23 cellular contexts compared by ENCODE assay signal in genomic region chr18:35672897-35673296, GRCh38.
DNase-seq lines count a peak whose midpoint lies in the region; ATAC-seq, FAIRE-seq and TF ChIP-seq lines count a peak whose summit lies in the region.
"Had no signal": no experiment of that assay in that cellular context is flagged by ENCODE, and none has a peak within 500 bp of the region (broad histone marks: within the 10 kb centered on the region; RNA-seq: fewer than 3 reads in every experiment).

No MANE protein-coding gene starts in this region.

- intact Hi-C loops in PC-3 (cut with micrococcal nuclease): no loop called here
- intact Hi-C loops in uterus (cut with DNase I; ENCODE audit: low total_unique reads): no loop called here

- no peaks in the 10 kb centered on the region for H3F3A ChIP-seq in PC-3 (ENCODE audit: low read length, unreplicated experiment)

- POLR2A ChIA-PET in PC-3 (lab: Charles Lee; ENCODE audit: unreplicated experiment): interaction anchor here (0.8 kb wide), 1 partner anchor 263 kb away, joined by 4 read pairs; no protein-coding TSS in a partner anchor

- no peak overlapping the region for H3K4me3 ChIP-seq in PC-3 (ENCODE audit: low read length)
- no peak overlapping the region for H3K4me3 ChIP-seq in small intestine (ENCODE audit: low read depth in 1 of 2, low read length in 2 of 2)
- no peak overlapping the region for H3K4me3 ChIP-seq in uterus
- H3K4me3 ChIP-seq: A549, SK-N-MC, upper lobe of right lung had no signal

- no TSS peak for BruUV-seq in PC-3 (replicated peaks; lab: Mats Ljungman, UMichigan)

- ATAC-seq in PC-3 (peak; percentile 92), HG02763 (IDR thresholded peaks at IDR 0.05; ENCODE audit: unreplicated experiment) (no peak)
- ATAC-seq: A549; activated CD8-positive, alpha-beta T cell treated with anti-CD3 and anti-CD28 coated beads for 36 hours; sciatic nerve; upper lobe of right lung had no signal

- FAIRE-seq in small intestine (lab: Jason Lieb, UNC): peak; percentile 49
- FAIRE-seq: A549, colon, G401.6, GM12891, TTC549 had no signal

- H3K9me2 ChIP-seq in PC-3 (replicated peaks; ENCODE audit: low read length): no peaks in the 10 kb centered on the region

- no peak overlapping the region for H2AFZ ChIP-seq in PC-3 (ENCODE audit: low read length)

- no peaks in the 10 kb centered on the region for H3K79me2 ChIP-seq in PC-3 (ENCODE audit: low read length)

- H3K27me3 ChIP-seq in PC-3 (ENCODE audit: low read length): no peaks in the 10 kb centered on the region
- no peaks in the 10 kb centered on the region for H3K27me3 ChIP-seq in small intestine (ENCODE audit: control insufficient read depth in 2 of 2, insufficient read depth in 2 of 2, low read length in 2 of 2)
- no peaks in the 10 kb centered on the region for H3K27me3 ChIP-seq in uterus
- H3K27me3 ChIP-seq: neutrophil, upper lobe of right lung had no signal

- no peak for TF ChIP-seq POLR2A in erythroblast (IDR thresholded peaks at IDR 0.05; ENCODE audit: low read length)
- no peak for TF ChIP-seq POLR2A in uterus (IDR thresholded peaks at IDR 0.05)

- peak overlapping the region; percentile 19; the same call in 1 of the 2 replicates for H3K4me2 ChIP-seq in PC-3 (ENCODE audit: low read length)
- H3K4me2 ChIP-seq: A549 had no signal

- peaks cover 20% of the 10 kb centered on the region for H3K4me1 ChIP-seq in PC-3 (ENCODE audit: insufficient read depth, low read length)
- H3K4me1 ChIP-seq in small intestine (ENCODE audit: control insufficient read depth in 2 of 2, insufficient read depth in 1 of 2, low read depth in 1 of 2, low read length in 1 of 2): peaks cover 0 to 2% of the 10 kb centered on the region in 2 donors
- H3K4me1 ChIP-seq in uterus: no peaks in the 10 kb centered on the region
- H3K4me1 ChIP-seq: upper lobe of right lung had no signal

- H3K36me3 ChIP-seq in PC-3 (ENCODE audit: low read depth, low read length): no peaks in the 10 kb centered on the region
- H3K36me3 ChIP-seq in small intestine (ENCODE audit: control insufficient read depth in 2 of 2, insufficient read depth in 2 of 2, low read length in 2 of 2): peaks cover 0 to 2% of the 10 kb centered on the region in 2 donors
- no peaks in the 10 kb centered on the region for H3K36me3 ChIP-seq in uterus
- H3K36me3 ChIP-seq: upper lobe of right lung had no signal

- H3K27ac ChIP-seq in PC-3 (ENCODE audit: low read length) (peak overlapping the region; percentile 72), small intestine (ENCODE audit: low read depth in 1 of 2, low read length in 1 of 2) (no peak overlapping the region), uterus (no peak overlapping the region)
- H3K27ac ChIP-seq: A549, neutrophil, SK-N-MC, upper lobe of right lung had no signal

- DNase-seq in NCI-H510A treated with DMSO at 0.1 percent for 48 hours (lab: John Stamatoyannopoulos, UW) (peak; percentile 75), NCI-H510A (lab: John Stamatoyannopoulos, UW) (no peak), PC-3 (peak; percentile 90), erythroblast (lab: John Stamatoyannopoulos, UW) (peak; percentile 48 to 58), small intestine (peak; percentile 91), C1 segment of cervical spinal cord (lab: John Stamatoyannopoulos, UW) (no peak), uterus (no peak)
- DNase-seq: activated CD8-positive, alpha-beta T cell treated with anti-CD3 and anti-CD28 coated beads for 36 hours; amniotic stem cell; midbrain; NCI-H2227 treated with DMSO at 0.1 percent for 48 hours; OCI-M1; stimulated activated CD4-positive, alpha-beta T cell treated with anti-CD3 and anti-CD28 coated beads, Interleukin-4, amount 100 ng/mL, for 4 hours; upper lobe of right lung had no signal

- no peaks in the 10 kb centered on the region for H4K20me1 ChIP-seq in PC-3 (ENCODE audit: low read length)

- H3K9ac ChIP-seq in PC-3 (ENCODE audit: low read length): no peak overlapping the region

- CTCF ChIA-PET in PC-3 (lab: Charles Lee): no interaction called here

- no peak for TF ChIP-seq CTCF in PC-3 (conservative IDR thresholded peaks at IDR 0.05; ENCODE audit: low read depth, low read length)
- TF ChIP-seq CTCF in uterus (IDR thresholded peaks at IDR 0.05): no peak

- H3K9me3 ChIP-seq in PC-3 (ENCODE audit: low read length) (no peaks in the 10 kb centered on the region), small intestine (ENCODE audit: control insufficient read depth, low read depth) (no peaks in the 10 kb centered on the region), uterus (no peaks in the 10 kb centered on the region)
- H3K9me3 ChIP-seq: A549, neutrophil, upper lobe of right lung had no signal

- 22 to 73% (median 44%) methylated on average over 1 of the region's 1 CpG for WGBS in small intestine, 3 donors

Comparison
In these comparisons a context has a peak if more than half of its experiments do, and no peak if none do; other contexts are left out.
1. DNase-seq: peak in NCI-H510A treated with DMSO at 0.1 percent for 48 hours (single experiment), PC-3 (single experiment), erythroblast (2 of 2) and small intestine (single experiment); none in NCI-H510A (single experiment), C1 segment of cervical spinal cord (0 of 14) and uterus (0 of 2).